In the genomic region with DNA sequence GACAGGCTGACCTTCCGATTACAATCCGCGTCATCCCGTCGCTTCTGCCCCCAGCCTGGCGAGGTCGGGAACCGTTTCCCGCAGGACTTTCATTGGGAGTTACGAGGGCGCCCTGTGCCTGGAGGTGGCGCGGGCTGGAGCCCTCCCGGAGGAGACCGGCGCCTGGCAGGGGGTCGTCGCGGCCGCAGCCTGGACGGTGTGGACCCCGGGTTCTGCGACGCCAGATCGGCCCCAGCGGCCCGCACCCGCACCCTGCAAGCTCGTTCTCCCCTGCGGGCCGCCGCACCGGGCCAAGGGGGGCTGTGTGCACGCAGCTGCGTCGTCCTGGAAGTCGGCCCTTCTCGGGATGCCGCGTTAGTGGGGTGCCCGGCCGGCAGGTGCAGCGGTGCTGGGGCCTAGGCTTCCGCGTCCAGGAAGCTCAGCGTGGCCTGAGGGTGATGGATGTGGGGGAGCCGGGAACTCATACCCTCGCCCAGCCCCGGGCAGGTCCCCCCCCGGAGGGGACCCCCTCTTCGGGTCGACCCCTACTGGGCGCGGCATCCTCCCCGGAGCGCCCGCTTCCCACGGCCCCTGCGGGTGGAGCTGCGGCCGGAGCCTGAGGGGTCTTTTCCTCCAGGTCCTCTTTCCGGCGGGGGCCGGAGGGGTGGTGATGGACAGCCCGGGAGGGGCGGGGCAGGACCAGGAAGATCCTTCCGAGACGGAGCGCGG, we compare ENCODE assay signal across 1 cellular context.
TF ChIP-seq lines count a peak whose summit lies in the region.

No MANE protein-coding gene starts in this region.

TF ChIP-seq in GM12878, 131 proteins besides CTCF, POLR2A, EP300 and RAD21 (continued from another document):
- TF ChIP-seq, protein P1, sequence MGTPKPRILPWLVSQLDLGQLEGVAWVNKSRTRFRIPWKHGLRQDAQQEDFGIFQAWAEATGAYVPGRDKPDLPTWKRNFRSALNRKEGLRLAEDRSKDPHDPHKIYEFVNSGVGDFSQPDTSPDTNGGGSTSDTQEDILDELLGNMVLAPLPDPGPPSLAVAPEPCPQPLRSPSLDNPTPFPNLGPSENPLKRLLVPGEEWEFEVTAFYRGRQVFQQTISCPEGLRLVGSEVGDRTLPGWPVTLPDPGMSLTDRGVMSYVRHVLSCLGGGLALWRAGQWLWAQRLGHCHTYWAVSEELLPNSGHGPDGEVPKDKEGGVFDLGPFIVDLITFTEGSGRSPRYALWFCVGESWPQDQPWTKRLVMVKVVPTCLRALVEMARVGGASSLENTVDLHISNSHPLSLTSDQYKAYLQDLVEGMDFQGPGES (IDR thresholded peaks at IDR 0.05) = no peak
- TF ChIP-seq LARP7 (IDR thresholded peaks at IDR 0.05) = 0 out of 2 replicates have a peak, but pooled peaks have one; percentile 31
- TF ChIP-seq SUZ12 (IDR thresholded peaks at IDR 0.05; ENCODE audit: unreplicated experiment) = no peak
- TF ChIP-seq BACH1 (IDR thresholded peaks at IDR 0.05; ENCODE audit: borderline replicate concordance) = 0 out of 2 replicates have a peak, but pooled peaks have one; percentile 13
- TF ChIP-seq ATF7 (IDR thresholded peaks at IDR 0.05; ENCODE audit: low read depth) = no peak
- TF ChIP-seq NBN (IDR thresholded peaks at IDR 0.05) = no peak
- TF ChIP-seq POU2F2 (IDR thresholded peaks at IDR 0.05; ENCODE audit: borderline replicate concordance, low read depth, low read length) = no peak
- TF ChIP-seq SIN3A (IDR thresholded peaks at IDR 0.05; ENCODE audit: low read depth, low read length) = no peak
- TF ChIP-seq GATAD2B (conservative IDR thresholded peaks at IDR 0.05; ENCODE audit: low read depth) = peak; percentile 85
- TF ChIP-seq, protein P2, sequence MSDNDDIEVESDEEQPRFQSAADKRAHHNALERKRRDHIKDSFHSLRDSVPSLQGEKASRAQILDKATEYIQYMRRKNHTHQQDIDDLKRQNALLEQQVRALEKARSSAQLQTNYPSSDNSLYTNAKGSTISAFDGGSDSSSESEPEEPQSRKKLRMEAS (IDR thresholded peaks at IDR 0.05; ENCODE audit: low read depth, low read length) = no peak
- TF ChIP-seq, protein P3, sequence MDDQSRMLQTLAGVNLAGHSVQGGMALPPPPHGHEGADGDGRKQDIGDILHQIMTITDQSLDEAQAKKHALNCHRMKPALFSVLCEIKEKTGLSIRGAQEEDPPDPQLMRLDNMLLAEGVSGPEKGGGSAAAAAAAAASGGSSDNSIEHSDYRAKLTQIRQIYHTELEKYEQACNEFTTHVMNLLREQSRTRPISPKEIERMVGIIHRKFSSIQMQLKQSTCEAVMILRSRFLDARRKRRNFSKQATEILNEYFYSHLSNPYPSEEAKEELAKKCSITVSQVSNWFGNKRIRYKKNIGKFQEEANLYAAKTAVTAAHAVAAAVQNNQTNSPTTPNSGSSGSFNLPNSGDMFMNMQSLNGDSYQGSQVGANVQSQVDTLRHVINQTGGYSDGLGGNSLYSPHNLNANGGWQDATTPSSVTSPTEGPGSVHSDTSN (IDR thresholded peaks at IDR 0.05; ENCODE audit: insufficient replicate concordance, low read depth, low read length) = peak; percentile 89
- no peak for TF ChIP-seq ZBED1 (IDR thresholded peaks at IDR 0.05; ENCODE audit: borderline replicate concordance)
- no peak for TF ChIP-seq CHD1 (IDR thresholded peaks at IDR 0.05; ENCODE audit: low read depth, low read length)
- TF ChIP-seq YY1 (IDR thresholded peaks at IDR 0.05; ENCODE audit: low read depth, low read length) = no peak
- TF ChIP-seq IKZF1 (conservative IDR thresholded peaks at IDR 0.05) = peak; percentile 89
- TF ChIP-seq, protein P4, sequence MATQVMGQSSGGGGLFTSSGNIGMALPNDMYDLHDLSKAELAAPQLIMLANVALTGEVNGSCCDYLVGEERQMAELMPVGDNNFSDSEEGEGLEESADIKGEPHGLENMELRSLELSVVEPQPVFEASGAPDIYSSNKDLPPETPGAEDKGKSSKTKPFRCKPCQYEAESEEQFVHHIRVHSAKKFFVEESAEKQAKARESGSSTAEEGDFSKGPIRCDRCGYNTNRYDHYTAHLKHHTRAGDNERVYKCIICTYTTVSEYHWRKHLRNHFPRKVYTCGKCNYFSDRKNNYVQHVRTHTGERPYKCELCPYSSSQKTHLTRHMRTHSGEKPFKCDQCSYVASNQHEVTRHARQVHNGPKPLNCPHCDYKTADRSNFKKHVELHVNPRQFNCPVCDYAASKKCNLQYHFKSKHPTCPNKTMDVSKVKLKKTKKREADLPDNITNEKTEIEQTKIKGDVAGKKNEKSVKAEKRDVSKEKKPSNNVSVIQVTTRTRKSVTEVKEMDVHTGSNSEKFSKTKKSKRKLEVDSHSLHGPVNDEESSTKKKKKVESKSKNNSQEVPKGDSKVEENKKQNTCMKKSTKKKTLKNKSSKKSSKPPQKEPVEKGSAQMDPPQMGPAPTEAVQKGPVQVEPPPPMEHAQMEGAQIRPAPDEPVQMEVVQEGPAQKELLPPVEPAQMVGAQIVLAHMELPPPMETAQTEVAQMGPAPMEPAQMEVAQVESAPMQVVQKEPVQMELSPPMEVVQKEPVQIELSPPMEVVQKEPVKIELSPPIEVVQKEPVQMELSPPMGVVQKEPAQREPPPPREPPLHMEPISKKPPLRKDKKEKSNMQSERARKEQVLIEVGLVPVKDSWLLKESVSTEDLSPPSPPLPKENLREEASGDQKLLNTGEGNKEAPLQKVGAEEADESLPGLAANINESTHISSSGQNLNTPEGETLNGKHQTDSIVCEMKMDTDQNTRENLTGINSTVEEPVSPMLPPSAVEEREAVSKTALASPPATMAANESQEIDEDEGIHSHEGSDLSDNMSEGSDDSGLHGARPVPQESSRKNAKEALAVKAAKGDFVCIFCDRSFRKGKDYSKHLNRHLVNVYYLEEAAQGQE (IDR thresholded peaks at IDR 0.05; ENCODE audit: low read depth, low read length) = no peak
- no peak for TF ChIP-seq NRF1 (conservative IDR thresholded peaks at IDR 0.05; ENCODE audit: low read depth, low read length)
- 0 out of 2 replicates have a peak, but pooled peaks have one; percentile 20 for TF ChIP-seq TCF12 (IDR thresholded peaks at IDR 0.05; ENCODE audit: low read depth, low read length)
- TF ChIP-seq, protein P5, sequence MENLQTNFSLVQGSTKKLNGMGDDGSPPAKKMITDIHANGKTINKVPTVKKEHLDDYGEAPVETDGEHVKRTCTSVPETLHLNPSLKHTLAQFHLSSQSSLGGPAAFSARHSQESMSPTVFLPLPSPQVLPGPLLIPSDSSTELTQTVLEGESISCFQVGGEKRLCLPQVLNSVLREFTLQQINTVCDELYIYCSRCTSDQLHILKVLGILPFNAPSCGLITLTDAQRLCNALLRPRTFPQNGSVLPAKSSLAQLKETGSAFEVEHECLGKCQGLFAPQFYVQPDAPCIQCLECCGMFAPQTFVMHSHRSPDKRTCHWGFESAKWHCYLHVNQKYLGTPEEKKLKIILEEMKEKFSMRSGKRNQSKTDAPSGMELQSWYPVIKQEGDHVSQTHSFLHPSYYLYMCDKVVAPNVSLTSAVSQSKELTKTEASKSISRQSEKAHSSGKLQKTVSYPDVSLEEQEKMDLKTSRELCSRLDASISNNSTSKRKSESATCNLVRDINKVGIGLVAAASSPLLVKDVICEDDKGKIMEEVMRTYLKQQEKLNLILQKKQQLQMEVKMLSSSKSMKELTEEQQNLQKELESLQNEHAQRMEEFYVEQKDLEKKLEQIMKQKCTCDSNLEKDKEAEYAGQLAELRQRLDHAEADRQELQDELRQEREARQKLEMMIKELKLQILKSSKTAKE (IDR thresholded peaks at IDR 0.05; ENCODE audit: low read depth, poor library complexity, severe bottlenecking) = no peak
- no peak for TF ChIP-seq FOXK2 (IDR thresholded peaks at IDR 0.05)
- TF ChIP-seq, protein P6, sequence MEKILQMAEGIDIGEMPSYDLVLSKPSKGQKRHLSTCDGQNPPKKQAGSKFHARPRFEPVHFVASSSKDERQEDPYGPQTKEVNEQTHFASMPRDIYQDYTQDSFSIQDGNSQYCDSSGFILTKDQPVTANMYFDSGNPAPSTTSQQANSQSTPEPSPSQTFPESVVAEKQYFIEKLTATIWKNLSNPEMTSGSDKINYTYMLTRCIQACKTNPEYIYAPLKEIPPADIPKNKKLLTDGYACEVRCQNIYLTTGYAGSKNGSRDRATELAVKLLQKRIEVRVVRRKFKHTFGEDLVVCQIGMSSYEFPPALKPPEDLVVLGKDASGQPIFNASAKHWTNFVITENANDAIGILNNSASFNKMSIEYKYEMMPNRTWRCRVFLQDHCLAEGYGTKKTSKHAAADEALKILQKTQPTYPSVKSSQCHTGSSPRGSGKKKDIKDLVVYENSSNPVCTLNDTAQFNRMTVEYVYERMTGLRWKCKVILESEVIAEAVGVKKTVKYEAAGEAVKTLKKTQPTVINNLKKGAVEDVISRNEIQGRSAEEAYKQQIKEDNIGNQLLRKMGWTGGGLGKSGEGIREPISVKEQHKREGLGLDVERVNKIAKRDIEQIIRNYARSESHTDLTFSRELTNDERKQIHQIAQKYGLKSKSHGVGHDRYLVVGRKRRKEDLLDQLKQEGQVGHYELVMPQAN (conservative IDR thresholded peaks at IDR 0.05) = 0 out of 2 replicates have a peak, but pooled peaks have one; percentile 49
- no peak for TF ChIP-seq BMI1 (IDR thresholded peaks at IDR 0.05; ENCODE audit: borderline replicate concordance)
- TF ChIP-seq, protein P7, sequence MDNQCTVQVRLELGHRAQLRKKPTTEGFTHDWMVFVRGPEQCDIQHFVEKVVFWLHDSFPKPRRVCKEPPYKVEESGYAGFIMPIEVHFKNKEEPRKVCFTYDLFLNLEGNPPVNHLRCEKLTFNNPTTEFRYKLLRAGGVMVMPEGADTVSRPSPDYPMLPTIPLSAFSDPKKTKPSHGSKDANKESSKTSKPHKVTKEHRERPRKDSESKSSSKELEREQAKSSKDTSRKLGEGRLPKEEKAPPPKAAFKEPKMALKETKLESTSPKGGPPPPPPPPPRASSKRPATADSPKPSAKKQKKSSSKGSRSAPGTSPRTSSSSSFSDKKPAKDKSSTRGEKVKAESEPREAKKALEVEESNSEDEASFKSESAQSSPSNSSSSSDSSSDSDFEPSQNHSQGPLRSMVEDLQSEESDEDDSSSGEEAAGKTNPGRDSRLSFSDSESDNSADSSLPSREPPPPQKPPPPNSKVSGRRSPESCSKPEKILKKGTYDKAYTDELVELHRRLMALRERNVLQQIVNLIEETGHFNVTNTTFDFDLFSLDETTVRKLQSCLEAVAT (IDR thresholded peaks at IDR 0.05) = no peak
- TF ChIP-seq GABPA (IDR thresholded peaks at IDR 0.05; ENCODE audit: low read depth) = 0 out of 2 replicates have a peak, but pooled peaks have one; percentile 17
- TF ChIP-seq DPF2 (IDR thresholded peaks at IDR 0.05) = peak; percentile 45; the same call in 1 of the 2 replicates
- TF ChIP-seq TAF1 (IDR thresholded peaks at IDR 0.05; ENCODE audit: borderline replicate concordance, low read depth, low read length) = no peak
TF ChIP-seq in GM12878: peak in this region for 14.
